Comparison of ENCODE assay signal across 16 cellular contexts in the genomic region with DNA sequence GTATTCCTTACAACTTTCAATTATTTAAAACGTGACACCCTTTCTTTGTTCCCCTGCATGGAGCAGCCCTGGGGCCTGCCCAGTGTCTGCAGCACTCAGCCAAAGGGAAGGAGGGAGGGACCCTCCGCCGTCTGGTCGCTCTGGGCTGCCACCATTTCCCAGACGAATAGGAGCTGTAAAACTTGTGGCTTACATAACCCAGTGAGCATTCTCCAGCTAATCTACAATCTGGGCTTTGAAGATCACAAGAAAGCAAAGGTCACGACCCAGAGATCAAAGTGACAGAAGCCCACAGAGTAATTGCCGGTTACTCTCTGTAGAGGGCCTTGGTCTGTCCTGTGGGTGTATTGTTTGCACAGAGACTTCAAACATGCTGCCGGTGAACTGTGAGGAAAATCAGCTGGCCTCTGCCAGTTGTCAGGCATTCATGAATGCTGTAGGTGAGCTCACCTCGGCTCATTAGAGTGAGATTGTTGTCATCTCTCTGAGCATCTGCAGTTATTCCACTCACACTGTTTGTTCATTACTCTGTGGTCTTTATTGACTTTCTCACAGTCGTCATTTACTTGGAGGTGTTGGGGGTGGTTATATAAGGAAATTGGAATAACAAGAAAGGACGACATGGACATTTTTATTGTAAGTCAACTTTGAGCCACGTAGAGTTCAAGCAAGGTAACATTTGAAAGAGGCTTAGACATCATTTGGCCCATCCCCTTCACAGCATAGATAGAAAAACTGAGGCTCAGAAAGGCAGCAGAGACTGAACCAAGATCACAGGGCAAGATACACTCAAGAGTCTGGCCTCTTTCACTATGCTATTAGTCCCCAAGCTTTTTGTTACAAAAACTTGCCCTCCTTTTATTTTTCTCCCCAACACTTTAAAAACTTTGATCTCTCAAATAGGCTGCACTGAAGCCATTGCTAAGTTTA.
A peak's percentile ranks its signal among the peaks of the same experiment; 100 is the strongest.
DNase-seq lines count a peak whose midpoint lies in the region; ATAC-seq, FAIRE-seq and TF ChIP-seq lines count a peak whose summit lies in the region.
"Had no signal": no experiment of that assay in that cellular context is flagged by ENCODE, and none has a peak within 500 bp of the region (broad histone marks: within the 10 kb centered on the region; RNA-seq: fewer than 3 reads in every experiment).

No MANE protein-coding gene starts in this region.

- no peak overlapping the region for H3K14ac ChIP-seq in mesenchymal stem cell (ENCODE audit: low read length in 2 of 2)

- TF ChIP-seq POLR2A in GM12892 (IDR thresholded peaks at IDR 0.05; ENCODE audit: low read depth, low read length) = no peak

- H2AK5ac ChIP-seq in mesenchymal stem cell (ENCODE audit: low read length, severe bottlenecking) = no peak overlapping the region

- FAIRE-seq in GM12892 (lab: Jason Lieb, UNC) = no peak

- no peak for ATAC-seq in HG03571 (IDR thresholded peaks at IDR 0.05; ENCODE audit: unreplicated experiment)

- no peak overlapping the region for H2BK15ac ChIP-seq in mesenchymal stem cell (ENCODE audit: low read depth, poor library complexity, severe bottlenecking)

- no peaks in the 10 kb centered on the region for H3K4me1 Mint-ChIP-seq in HFFc6 (ENCODE audit: low read depth)
- H3K4me1 Mint-ChIP-seq in activated CD4-positive, alpha-beta memory T cell treated with anti-CD3 and anti-CD28 coated beads for 36 hours (ENCODE audit: low read depth) = no peaks in the 10 kb centered on the region

- H3K27me3 ChIP-seq in mesenchymal stem cell (ENCODE audit: control insufficient read depth in 1 of 2, insufficient read depth in 1 of 2, low read length in 2 of 2) = no peaks in the 10 kb centered on the region
- H3K27me3 ChIP-seq: ascending aorta had no signal

- POLR2A ChIA-PET in activated CD4-positive, alpha-beta memory T cell treated with anti-CD3 and anti-CD28 coated beads for 36 hours (lab: Charles Lee) = no interaction called here

- no peak overlapping the region for H3K27ac Mint-ChIP-seq in HFFc6
- H3K27ac Mint-ChIP-seq in activated CD4-positive, alpha-beta memory T cell treated with anti-CD3 and anti-CD28 coated beads for 36 hours = no peak overlapping the region

- H3K27me3 Mint-ChIP-seq in HFFc6 (ENCODE audit: insufficient read depth) = peaks cover 22% of the 10 kb centered on the region
- H3K27me3 Mint-ChIP-seq in activated CD4-positive, alpha-beta memory T cell treated with anti-CD3 and anti-CD28 coated beads for 36 hours = no peaks in the 10 kb centered on the region

- H3K27ac ChIP-seq in C4-2B = peak overlapping the region; percentile 87
- H3K27ac ChIP-seq in VCaP = peak overlapping the region; percentile 92
- H3K27ac ChIP-seq in mesenchymal stem cell (ENCODE audit: low read length, poor library complexity, severe bottlenecking) = no peak overlapping the region
- H3K27ac ChIP-seq: ascending aorta, dorsolateral prefrontal cortex, RWPE1 had no signal

- TF ChIP-seq CTCF in C4-2B (conservative IDR thresholded peaks at IDR 0.05) = peak; percentile 11
- TF ChIP-seq CTCF in HFFc6 (IDR thresholded peaks at IDR 0.05) = no peak
- TF ChIP-seq CTCF in VCaP (conservative IDR thresholded peaks at IDR 0.05) = peak; percentile 22; the same call in 1 of the 2 replicates

- DNase-seq in HFFc6 (no peak), mesenchymal stem cell (no peak), GM12892 (ENCODE audit: insufficient read length) (no peak), superior temporal gyrus (ENCODE audit: extremely low spot score) (no peak)
- DNase-seq in activated CD4-positive, alpha-beta memory T cell treated with anti-CD3 and anti-CD28 coated beads for 36 hours = no peak
- DNase-seq: activated CD4-positive, alpha-beta T cell treated with anti-CD3 and anti-CD28 coated beads, Interleukin-2, amount 50 U/mL, for 4 hours; DMS 273 treated with DMSO at 0.1 percent for 48 hours; dorsolateral prefrontal cortex; NCI-H446 treated with DMSO at 0.1 percent for 48 hours; stimulated activated CD4-positive, alpha-beta T cell treated with anti-CD3 and anti-CD28 coated beads, Interleukin-2, amount 100 ng/mL, for 24 hours; T-helper 9 cell had no signal

- no peaks in the 10 kb centered on the region for H3K4me1 ChIP-seq in mesenchymal stem cell (ENCODE audit: control insufficient read depth, insufficient read depth, low read depth, low read length)
- H3K4me1 ChIP-seq: ascending aorta had no signal

- H3K9me3 Mint-ChIP-seq in HFFc6 = no peaks in the 10 kb centered on the region; the same call in 1 of the 2 replicates
- peaks cover 6% of the 10 kb centered on the region for H3K9me3 Mint-ChIP-seq in activated CD4-positive, alpha-beta memory T cell treated with anti-CD3 and anti-CD28 coated beads for 36 hours

- H2BK120ac ChIP-seq in mesenchymal stem cell (ENCODE audit: low read depth, low read length) = peak overlapping the region; percentile 3

- no peak overlapping the region for H3K23ac ChIP-seq in mesenchymal stem cell (ENCODE audit: low read length in 2 of 2)

- peak overlapping the region; percentile 27; the same call in 1 of the 2 replicates for H3K4me3 Mint-ChIP-seq in HFFc6
- no peak overlapping the region for H3K4me3 Mint-ChIP-seq in activated CD4-positive, alpha-beta memory T cell treated with anti-CD3 and anti-CD28 coated beads for 36 hours

- H2AFZ ChIP-seq in mesenchymal stem cell (ENCODE audit: low read depth, low read length) = no peak overlapping the region

- H3K36me3 ChIP-seq in mesenchymal stem cell (ENCODE audit: control insufficient read depth in 1 of 2, insufficient read depth in 2 of 2, low read depth in 1 of 2, low read length in 2 of 2) = no peaks in the 10 kb centered on the region
- H3K36me3 ChIP-seq: ascending aorta had no signal

- H4K91ac ChIP-seq in mesenchymal stem cell (ENCODE audit: low read length) = no peak overlapping the region

- H3K9ac ChIP-seq in mesenchymal stem cell (ENCODE audit: low read length) = no peak overlapping the region

- no peaks in the 10 kb centered on the region for H3K79me1 ChIP-seq in mesenchymal stem cell (replicated peaks; ENCODE audit: low read length, poor library complexity, severe bottlenecking)

- CTCF ChIA-PET in activated CD4-positive, alpha-beta memory T cell treated with anti-CD3 and anti-CD28 coated beads for 36 hours (lab: Charles Lee) = no interaction called here

- no peak overlapping the region for H2BK12ac ChIP-seq in mesenchymal stem cell (ENCODE audit: low read length in 2 of 2)

- WGBS in mesenchymal stem cell = 31% methylated on average over 12 of the region's 12 CpGs

- no peaks in the 10 kb centered on the region for H3K36me3 Mint-ChIP-seq in HFFc6 (ENCODE audit: low read depth)
- no peaks in the 10 kb centered on the region for H3K36me3 Mint-ChIP-seq in activated CD4-positive, alpha-beta memory T cell treated with anti-CD3 and anti-CD28 coated beads for 36 hours

- H3K4ac ChIP-seq in mesenchymal stem cell (ENCODE audit: low read depth in 1 of 2, low read length in 2 of 2) = no peak overlapping the region

- H4K8ac ChIP-seq in mesenchymal stem cell (ENCODE audit: low read length) = peak overlapping the region; percentile 33

- H3K18ac ChIP-seq in mesenchymal stem cell (ENCODE audit: low read depth in 1 of 2, low read length in 2 of 2) = peak overlapping the region in 1 of 2 experiments; percentile 23

- no peak overlapping the region for H2BK5ac ChIP-seq in mesenchymal stem cell (ENCODE audit: low read depth, low read length, poor library complexity, severe bottlenecking)

- peaks cover 10% of the 10 kb centered on the region for H3K9me3 ChIP-seq in mesenchymal stem cell (ENCODE audit: control insufficient read depth, low read length)
- H3K9me3 ChIP-seq: ascending aorta had no signal

- intact Hi-C loops in activated CD4-positive, alpha-beta memory T cell treated with anti-CD3 and anti-CD28 coated beads for 36 hours (cut with micrococcal nuclease) = no loop called here

- H3K4me3 ChIP-seq in mesenchymal stem cell (ENCODE audit: insufficient read depth in 1 of 2, low read depth in 1 of 2, low read length in 2 of 2) = no peak overlapping the region
- H3K4me3 ChIP-seq: ascending aorta, dorsolateral prefrontal cortex had no signal

- no peak overlapping the region for H3K4me2 ChIP-seq in mesenchymal stem cell (ENCODE audit: low read length, poor library complexity, severe bottlenecking)
